Comparison of ENCODE assay signal across 32 cellular contexts in the genomic region with DNA sequence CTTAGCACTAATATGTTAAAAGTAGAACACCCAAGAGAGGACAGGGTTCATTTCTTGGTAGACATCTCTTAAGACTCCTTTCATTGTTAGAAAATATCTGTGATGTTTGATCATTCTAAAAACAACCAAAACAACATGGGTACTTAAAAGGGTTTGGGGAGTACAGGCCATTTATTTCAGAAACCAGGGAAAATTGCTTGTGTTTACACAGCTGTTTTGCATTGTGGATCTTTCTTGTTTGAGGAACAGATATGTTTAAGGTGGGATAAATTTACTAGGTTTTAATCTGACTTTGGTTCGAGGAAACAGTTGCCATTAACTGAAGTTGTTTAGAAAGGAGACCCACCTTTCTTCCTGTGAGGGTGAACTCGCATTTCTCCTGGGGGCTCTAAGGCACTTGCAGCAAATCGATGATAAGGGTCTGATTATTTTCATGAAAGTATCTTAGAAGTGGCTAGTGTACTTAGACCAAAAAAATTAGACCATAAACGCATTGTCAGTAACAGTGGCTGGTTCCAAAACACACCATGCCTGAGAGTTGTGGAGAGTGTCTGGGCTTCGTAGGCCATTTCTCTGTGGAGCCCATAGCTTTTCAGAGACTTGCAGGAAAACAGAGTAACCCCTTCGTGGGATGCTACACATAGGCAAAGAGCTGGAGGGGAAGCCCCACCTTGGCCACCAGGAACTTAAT. TPM values are rescaled to one million over a fixed set of nuclear protein-coding genes. Genes with fewer than 3 reads are reported as not detected.
"Had no signal": no experiment of that assay in that cellular context is flagged by ENCODE, and none has a peak within 500 bp of the region (broad histone marks: within the 10 kb centered on the region; RNA-seq: fewer than 3 reads in every experiment).

No MANE protein-coding gene starts in this region.

- H3K4me1 ChIP-seq: adrenal gland, spleen, testis, transverse colon had no signal

- H3K27ac ChIP-seq: adrenal gland, brain microvascular endothelial cell, coronary artery, gastroesophageal sphincter, spleen, testis, transverse colon had no signal

- H3K27ac Mint-ChIP-seq: activated CD8-positive, alpha-beta T cell treated with anti-CD3 and anti-CD28 coated beads for 36 hours; activated naive CD8-positive, alpha-beta T cell; naive thymus-derived CD4-positive, alpha-beta T cell had no signal

- H3K27me3 ChIP-seq: adrenal gland, brain microvascular endothelial cell, dorsolateral prefrontal cortex, gastroesophageal sphincter, spleen, testis, transverse colon had no signal

- H3K4me3 Mint-ChIP-seq: activated CD8-positive, alpha-beta T cell treated with anti-CD3 and anti-CD28 coated beads for 36 hours; activated naive CD8-positive, alpha-beta T cell; naive thymus-derived CD4-positive, alpha-beta T cell had no signal

- H3K9me3 ChIP-seq: adrenal gland, gastroesophageal sphincter, spleen, testis, transverse colon had no signal

- ATAC-seq: activated CD8-positive, alpha-beta T cell treated with anti-CD3 and anti-CD28 coated beads for 36 hours; gastroesophageal sphincter; naive thymus-derived CD4-positive, alpha-beta T cell; right cardiac atrium had no signal

- H3K9me3 Mint-ChIP-seq: activated CD8-positive, alpha-beta T cell treated with anti-CD3 and anti-CD28 coated beads for 36 hours; naive thymus-derived CD4-positive, alpha-beta T cell had no signal

- H3K27me3 Mint-ChIP-seq: activated CD8-positive, alpha-beta T cell treated with anti-CD3 and anti-CD28 coated beads for 36 hours; activated naive CD8-positive, alpha-beta T cell; naive thymus-derived CD4-positive, alpha-beta T cell had no signal

- H3K4me3 ChIP-seq: adrenal gland, coronary artery, dorsolateral prefrontal cortex, gastroesophageal sphincter, spleen, testis, transverse colon had no signal

- DNase-seq: activated CD4-positive, alpha-beta T cell treated with anti-CD3 and anti-CD28 coated beads for 1 hour; activated CD4-positive, alpha-beta T cell treated with anti-CD3 and anti-CD28 coated beads, Interleukin-2, amount 50 U/mL, for 1 hour; activated CD8-positive, alpha-beta T cell treated with anti-CD3 and anti-CD28 coated beads for 36 hours; activated effector memory CD4-positive, alpha-beta T cell treated with Interleukin-2 at 50 U/mL for 16 hours; activated naive CD4-positive, alpha-beta T cell treated with Interleukin-2 at 50 U/mL for 16 hours; activated T-cell treated with anti-CD3 and anti-CD28 coated beads, Interleukin-2, amount 50 U/mL, for 48 hours; adrenal gland; aorta; brain microvascular endothelial cell; dorsolateral prefrontal cortex; effector memory CD4-positive, alpha-beta T cell; erythroblast; hippocampal formation; kidney; midbrain; naive thymus-derived CD4-positive, alpha-beta T cell; posterior cingulate gyrus; right cardiac atrium; spleen; stimulated activated naive CD4-positive, alpha-beta T cell treated with Interleukin-2 at 50 U/mL for 16 hours; T-helper 2 cell; testis; transverse colon had no signal

RNA-seq across cellular contexts. Expression of a gene that starts 23.1 kb away (rescaled TPM):
- total RNA-seq: activated CD8-positive, alpha-beta T cell treated with anti-CD3 and anti-CD28 coated beads for 36 hours; adrenal gland; aorta; cardiac septum; cerebellum; fibroblast of villous mesenchyme; gastroesophageal sphincter; kidney; lower leg skin; naive thymus-derived CD4-positive, alpha-beta T cell; omental fat pad; right cardiac atrium; spleen; transverse colon; urinary bladder had no signal
- polyA plus RNA-seq: adrenal gland; aorta; naive thymus-derived CD4-positive, alpha-beta T cell; right cardiac atrium; spleen; urinary bladder had no signal

RNA-seq across cellular contexts. Expression of a gene that starts 58.8 kb away (rescaled TPM):
- total RNA-seq: fibroblast of villous mesenchyme had no signal
